ENCODE assay signal across 27 cellular contexts in the genomic region with DNA sequence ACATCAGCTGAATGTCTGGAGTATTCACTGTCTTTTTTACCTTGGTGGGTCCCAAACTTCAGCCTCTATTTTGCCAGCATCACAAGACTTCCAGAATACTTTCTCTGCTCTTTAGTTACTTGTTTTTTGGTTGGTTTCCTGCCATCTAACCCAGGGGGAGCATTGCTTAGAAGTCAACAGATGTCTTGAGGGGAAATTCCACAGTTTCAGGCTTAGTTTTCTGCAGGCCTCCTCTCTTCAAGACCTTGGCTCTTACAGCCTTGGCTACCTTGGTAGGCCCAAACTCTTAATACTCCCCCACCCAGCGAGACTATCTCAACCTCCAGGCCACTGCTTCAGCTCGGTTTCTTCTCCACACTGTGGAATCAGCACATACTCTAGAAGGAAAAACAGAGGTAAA.
DNase-seq lines count a peak whose midpoint lies in the region; ATAC-seq, FAIRE-seq and TF ChIP-seq lines count a peak whose summit lies in the region.
"Had no signal": no experiment of that assay in that cellular context is flagged by ENCODE, and none has a peak within 500 bp of the region (broad histone marks: within the 10 kb centered on the region; RNA-seq: fewer than 3 reads in every experiment).

No MANE protein-coding gene starts in this region.

- ATAC-seq in GM18870 (IDR thresholded peaks at IDR 0.05; ENCODE audit: unreplicated experiment) (peak; percentile 79), GM21619 (IDR thresholded peaks at IDR 0.05; ENCODE audit: unreplicated experiment) (peak; percentile 57), HG02852 (IDR thresholded peaks at IDR 0.05; ENCODE audit: unreplicated experiment) (peak; percentile 89), GM18511 (IDR thresholded peaks at IDR 0.05; ENCODE audit: unreplicated experiment) (no peak)
- ATAC-seq: activated CD4-positive, alpha-beta T cell treated with anti-CD3 and anti-CD28 coated beads for 36 hours; esophagus mucosa; left colon had no signal

- no peak for TF ChIP-seq CTCF in choroid plexus epithelial cell (conservative IDR thresholded peaks at IDR 0.05; ENCODE audit: low read depth, low read length)

- DNase-seq in choroid plexus epithelial cell (ENCODE audit: low read depth) (peak; percentile 6), NCI-H1694 treated with DMSO at 0.1 percent for 48 hours (lab: John Stamatoyannopoulos, UW) (no peak), NCI-H345 treated with DMSO at 0.1 percent for 48 hours (lab: John Stamatoyannopoulos, UW; ENCODE audit: unreplicated experiment) (no peak), RCC 7860 (ENCODE audit: low spot score) (no peak)
- DNase-seq: activated CD4-positive, alpha-beta T cell treated with anti-CD3 and anti-CD28 coated beads for 36 hours; activated CD8-positive, alpha-beta memory T cell treated with anti-CD3 and anti-CD28 coated beads for 24 hours; activated naive CD4-positive, alpha-beta T cell treated with Interleukin-2 at 50 U/mL for 16 hours; activated T-cell treated with anti-CD3 and anti-CD28 coated beads, Interleukin-2, amount 50 U/mL, for 1 hour; adrenal gland; colonic mucosa; effector memory CD4-positive, alpha-beta T cell; foreskin melanocyte; GOT3; left colon; NCI-H1436 treated with DMSO at 0.1 percent for 48 hours; NCI-H524 treated with DMSO at 0.1 percent for 48 hours; Peyer's patch; SJCRH30; stimulated activated CD8-positive, alpha-beta memory T cell treated with anti-CD3 and anti-CD28 coated beads, Interleukin-4, amount 100 ng/mL, for 48 hours; transverse colon had no signal

- H3K4me3 ChIP-seq in choroid plexus epithelial cell (ENCODE audit: low read depth, low read length), result no peak overlapping the region
- H3K4me3 ChIP-seq: adrenal gland, breast epithelium, colonic mucosa, Peyer's patch, prostate gland, SJCRH30, transverse colon had no signal

- FAIRE-seq in RCC 7860 (lab: Jason Lieb, UNC), result no peak
